28 cellular contexts compared by ENCODE assay signal in genomic region chr2:19238440-19238839, GRCh38.
"Had no signal": no experiment of that assay in that cellular context is flagged by ENCODE, and none has a peak within 500 bp of the region (broad histone marks: within the 10 kb centered on the region; RNA-seq: fewer than 3 reads in every experiment).

No MANE protein-coding gene starts in this region.

- H3K36me3 ChIP-seq: adrenal gland, MG63 had no signal

- H3K27ac ChIP-seq: adrenal gland, PC-9, RWPE1 had no signal

- H3K4me2 ChIP-seq: PC-9 had no signal

- DNase-seq: activated CD4-positive, alpha-beta T cell treated with anti-CD3 and anti-CD28 coated beads, Interleukin-2, amount 10 ng/mL, durations not matched to agents 24 days and 14 days; activated CD4-positive, alpha-beta T cell treated with anti-CD3 and anti-CD28 coated beads, Interleukin-2, amount 50 U/mL, for 4 hours; activated CD8-positive, alpha-beta T cell treated with anti-CD3 and anti-CD28 coated beads for 36 hours; activated gamma-delta T cell treated with Interleukin-2 at 50 U/mL for 16 hours; activated naive CD4-positive, alpha-beta T cell treated with anti-CD3 and anti-CD28 coated beads for 36 hours; activated T-cell treated with anti-CD3 and anti-CD28 coated beads, Interleukin-2, amount 50 U/mL, for 24 hours; adrenal gland; central memory CD4-positive, alpha-beta T cell; Kasumi-1; KG1; MG63; MV-4-11; NCI-H1092; NCI-H1417; NCI-H146; NCI-H187 treated with DMSO at 0.1 percent for 48 hours; NCI-H2081; NCI-H2227 treated with DMSO at 0.1 percent for 48 hours; NCI-H446; NCI-H510A treated with DMSO at 0.1 percent for 48 hours; NCI-H526 treated with DMSO at 0.1 percent for 48 hours; NCI-H774; PC-9; SW 1271; T-helper 1 cell had no signal

- H3K27me3 ChIP-seq: adrenal gland, MG63 had no signal

- H3K9me3 ChIP-seq: adrenal gland, MG63 had no signal

- H3K4me1 ChIP-seq: adrenal gland had no signal

- H3K4me3 ChIP-seq: adrenal gland, MG63, PC-9 had no signal

- ATAC-seq: activated CD8-positive, alpha-beta T cell treated with anti-CD3 and anti-CD28 coated beads for 36 hours; activated naive CD4-positive, alpha-beta T cell treated with anti-CD3 and anti-CD28 coated beads, Interleukin-2, amount 50 U/mL, for 72 hours; Right ventricle myocardium inferior had no signal

- H2AFZ ChIP-seq: PC-9 had no signal
